In the genomic region with DNA sequence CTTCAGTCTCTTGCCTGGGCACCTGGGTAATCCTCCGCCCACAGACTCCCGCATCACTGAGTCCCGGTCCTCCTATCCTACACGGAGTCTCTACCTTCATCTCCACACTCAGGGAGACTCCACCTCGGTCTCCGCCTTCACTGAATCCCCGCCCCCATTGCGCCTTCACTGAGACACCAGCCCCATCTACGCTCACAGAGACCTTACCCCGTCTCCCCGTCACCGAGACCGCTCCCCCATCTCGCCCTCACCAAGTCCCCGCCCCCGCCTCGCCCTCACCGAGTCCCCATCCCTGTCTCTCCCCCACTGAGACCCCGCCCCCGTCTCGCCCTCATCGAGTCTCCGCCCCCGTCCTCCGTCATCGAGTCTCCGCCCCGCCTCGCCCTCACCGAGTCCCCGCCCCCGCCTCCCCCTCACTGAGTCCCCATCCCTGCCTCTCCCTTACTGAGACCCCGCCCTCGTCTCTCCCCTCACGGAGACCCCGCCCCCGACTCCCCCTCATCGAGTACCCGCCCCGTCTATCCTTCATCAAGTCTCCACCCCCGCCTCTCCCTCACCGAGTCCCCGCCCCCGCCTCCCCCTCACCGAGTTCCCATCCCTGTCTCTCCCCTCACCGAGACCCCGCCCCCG, we compare ENCODE assay signal across 8 cellular contexts. TPM values are rescaled to one million over a fixed set of nuclear protein-coding genes. Genes with fewer than 3 reads are reported as not detected.
DNase-seq lines count a peak whose midpoint lies in the region; ATAC-seq, FAIRE-seq and TF ChIP-seq lines count a peak whose summit lies in the region.

No MANE protein-coding gene starts in this region.

- dilution Hi-C loops in endothelial cell of umbilical vein (cut with MboI; ENCODE audit: extremely low pct_ligation_motif_present, low sequenced_read_pairs), result loop anchor here (10.0 kb wide), 1 partner anchor 167 kb away; a partner anchor contains a TSS

- H3K9me3 ChIP-seq in NT2/D1 (ENCODE audit: insufficient read depth, low read length) (no peaks in the 10 kb centered on the region), endothelial cell of umbilical vein (replicated peaks; ENCODE audit: control insufficient read depth, insufficient read depth, low read length) (no peaks in the 10 kb centered on the region), mesodermal cell (ENCODE audit: control insufficient read depth, low read length) (peaks cover 9% of the 10 kb centered on the region)

- FAIRE-seq in endothelial cell of umbilical vein (lab: Jason Lieb, UNC), result peak; percentile 67

- no peaks in the 10 kb centered on the region for H3K36me3 ChIP-seq in NT2/D1 (ENCODE audit: insufficient read depth, insufficient read length, low read length)
- H3K36me3 ChIP-seq in endothelial cell of umbilical vein (ENCODE audit: control insufficient read depth in 2 of 2, extremely low read depth in 1 of 2, insufficient read depth in 2 of 2, low read length in 2 of 2), result no peaks in the 10 kb centered on the region
- no peaks in the 10 kb centered on the region for H3K36me3 ChIP-seq in mesodermal cell (ENCODE audit: control insufficient read depth, insufficient read depth, low read length)

- H3K4me1 ChIP-seq in NT2/D1 (ENCODE audit: insufficient read depth, insufficient read length), result peaks cover 7% of the 10 kb centered on the region
- H3K4me1 ChIP-seq in endothelial cell of umbilical vein (ENCODE audit: control insufficient read depth, extremely low read depth, insufficient read depth, low read length), result no peaks in the 10 kb centered on the region
- peaks cover 8% of the 10 kb centered on the region for H3K4me1 ChIP-seq in mesodermal cell (ENCODE audit: control insufficient read depth, insufficient read depth, low read length, poor library complexity, severe bottlenecking)

- BruUV-seq in endothelial cell of umbilical vein (replicated peaks; lab: Mats Ljungman, UMichigan), result no TSS peak

- peak; percentile 90 for DNase-seq in GM10248 (ENCODE audit: extremely low spot score)
- DNase-seq in HS-27A (ENCODE audit: low read depth), result peak; percentile 65
- peak; percentile 89 for DNase-seq in NT2/D1 (ENCODE audit: low read depth, low spot score)
- DNase-seq in activated T-cell treated with anti-CD3 and anti-CD28 coated beads for 1 hour (ENCODE audit: low read depth), result peak; percentile 96
- DNase-seq in endothelial cell of umbilical vein (ENCODE audit: low read depth, low spot score), result peak; percentile 92
- peak; percentile 80 for DNase-seq in stimulated activated CD8-positive, alpha-beta memory T cell treated with anti-CD3 and anti-CD28 coated beads, Interleukin-12 subunit alpha, Interleukin-12 subunit beta, amount 100 ng/mL, for 24 hours (ENCODE audit: extremely low read depth)

- intact Hi-C loops in endothelial cell of umbilical vein (cut with micrococcal nuclease), result loop anchor here (1.0 to 2.0 kb wide), 6 partner anchors 23 to 483 kb away; a partner anchor contains a TSS

- H3K27ac ChIP-seq in endothelial cell of umbilical vein (ENCODE audit: insufficient read depth, low read depth, low read length) (no peak overlapping the region), mesodermal cell (ENCODE audit: low read depth, low read length, severe bottlenecking) (peak overlapping the region; percentile 45)

- no peak for ATAC-seq in HG03045 (IDR thresholded peaks at IDR 0.05; ENCODE audit: unreplicated experiment)

- H3K4me2 ChIP-seq in endothelial cell of umbilical vein (ENCODE audit: insufficient read depth, low read length), result peak overlapping the region; percentile 34

- H4K20me1 ChIP-seq in endothelial cell of umbilical vein (replicated peaks; ENCODE audit: control insufficient read depth, extremely low read depth, insufficient read depth, low read length), result no peaks in the 10 kb centered on the region

- WGBS in mesodermal cell (ENCODE audit: insufficient coverage in 2 of 2), 2 experiments, result 10 to 13% methylated on average over 8 to 12 of the region's 48 CpGs

- no peak for TF ChIP-seq POLR2A in endothelial cell of umbilical vein (IDR thresholded peaks at IDR 0.05; ENCODE audit: low read depth, low read length)

- POLR2A ChIA-PET in GM10248 (lab: Yijun Ruan, JAX), result no interaction called here
- POLR2A ChIA-PET in endothelial cell of umbilical vein (lab: Charles Lee), result no interaction called here

- peak overlapping the region; percentile 98 for H2AFZ ChIP-seq in endothelial cell of umbilical vein (ENCODE audit: low read depth, low read length)

- no peak for TF ChIP-seq CTCF in GM10248 (IDR thresholded peaks at IDR 0.05; ENCODE audit: control extremely low read depth, extremely low read depth, low read depth, missing control alignments)
- no peak for TF ChIP-seq CTCF in endothelial cell of umbilical vein (IDR thresholded peaks at IDR 0.05; ENCODE audit: extremely low read depth in 1 of 2, insufficient read depth in 1 of 2, low read depth in 1 of 2, low read length in 2 of 2)

- no peaks in the 10 kb centered on the region for H3K79me2 ChIP-seq in endothelial cell of umbilical vein (ENCODE audit: control insufficient read depth, insufficient read depth, low read length)

- H3K4me3 ChIP-seq in NT2/D1 (ENCODE audit: insufficient read length, low read depth) (peak overlapping the region; percentile 26), endothelial cell of umbilical vein (replicated peaks in 1 of 3; ENCODE audit: insufficient read depth in 1 of 3, low read depth in 1 of 3, low read length in 3 of 3) (peak overlapping the region; percentile 9 to 89 (median 42)), mesodermal cell (ENCODE audit: extremely low read depth, insufficient read depth, low read length, poor library complexity, severe bottlenecking) (peak overlapping the region; percentile 66)

- H3K27me3 ChIP-seq in NT2/D1 (ENCODE audit: insufficient read depth, insufficient read length) (no peaks in the 10 kb centered on the region), endothelial cell of umbilical vein (ENCODE audit: control insufficient read depth in 2 of 2, insufficient read depth in 2 of 2, low read length in 2 of 2) (no peaks in the 10 kb centered on the region)

- CTCF ChIA-PET in GM10248 (lab: Yijun Ruan, JAX) (interaction anchor here (0.8 to 1.5 kb wide), 2 partner anchors 158 to 166 kb away, joined by 3 to 7 read pairs; no protein-coding TSS in a partner anchor), endothelial cell of umbilical vein (lab: Charles Lee) (interaction anchor here (1.4 kb wide), 1 partner anchor 166 kb away, joined by 8 read pairs; no protein-coding TSS in a partner anchor)

- H3K9ac ChIP-seq in NT2/D1 (ENCODE audit: insufficient read length, low read depth) (no peak overlapping the region), endothelial cell of umbilical vein (replicated peaks; ENCODE audit: extremely low read depth, insufficient read depth, low read length) (no peak overlapping the region)

- no peaks in the 10 kb centered on the region for H3K9me1 ChIP-seq in endothelial cell of umbilical vein (replicated peaks; ENCODE audit: control insufficient read depth, extremely low read depth, insufficient read depth, low read length)

TF ChIP-seq in endothelial cell of umbilical vein, 7 proteins besides CTCF, POLR2A, EP300 and RAD21 (continues in another document):
- TF ChIP-seq MYC (IDR thresholded peaks at IDR 0.05; ENCODE audit: low read depth, low read length) (no peak), JUN (IDR thresholded peaks at IDR 0.05; ENCODE audit: borderline replicate concordance, insufficient read depth, insufficient read length, low read depth) (no peak)

RNA-seq across cellular contexts. Expression of a gene that starts 23.1 kb away (rescaled TPM):
- total RNA-seq in endothelial cell of umbilical vein, result 6.9 and 8.3 TPM in 2 replicates
- 2.7 and 3.9 TPM in 2 replicates for polyA plus RNA-seq in endothelial cell of umbilical vein
- 3.7 and 4.4 TPM in 2 replicates for polyA plus RNA-seq in endothelial cell of umbilical vein (2011; cell fraction: cytosol; rRNA removed)
- polyA plus RNA-seq in endothelial cell of umbilical vein (2011; cell fraction: nucleus; rRNA removed), result 13.0 and 15.3 TPM in 2 replicates
- 5.3 and 6.9 TPM in 2 replicates for polyA plus RNA-seq in endothelial cell of umbilical vein (2012)
- polyA minus RNA-seq in endothelial cell of umbilical vein, result 8.2 and 17.3 TPM in 2 replicates
- not detected for polyA minus RNA-seq in endothelial cell of umbilical vein (2011; cell fraction: cytosol; rRNA and poly(A)+ RNA removed)
- 11.1 and 11.5 TPM in 2 replicates for polyA minus RNA-seq in endothelial cell of umbilical vein (2011; cell fraction: nucleus; rRNA and poly(A)+ RNA removed)
- 12.1 TPM for polyA plus RNA-seq in mesodermal cell (2013, experiment 1 of 2)
- 13.8 TPM for polyA plus RNA-seq in mesodermal cell (2013, experiment 2 of 2)

RNA-seq across cellular contexts. Expression of a gene that starts 27.2 kb away (rescaled TPM):
- 25.8 and 26.9 TPM in 2 replicates for total RNA-seq in endothelial cell of umbilical vein
- 33.3 and 47.5 TPM in 2 replicates for polyA plus RNA-seq in endothelial cell of umbilical vein
- 22.7 and 30.7 TPM in 2 replicates for polyA plus RNA-seq in endothelial cell of umbilical vein (2011; cell fraction: cytosol; rRNA removed)
- polyA plus RNA-seq in endothelial cell of umbilical vein (2011; cell fraction: nucleus; rRNA removed), result 37.8 and 44.3 TPM in 2 replicates
- polyA plus RNA-seq in endothelial cell of umbilical vein (2012), result 16.0 and 20.6 TPM in 2 replicates
- 13.5 and 16.9 TPM in 2 replicates for polyA minus RNA-seq in endothelial cell of umbilical vein
- 8.6 TPM for polyA minus RNA-seq in endothelial cell of umbilical vein (2011; cell fraction: cytosol; rRNA and poly(A)+ RNA removed)
- 16.0 and 23.8 TPM in 2 replicates for polyA minus RNA-seq in endothelial cell of umbilical vein (2011; cell fraction: nucleus; rRNA and poly(A)+ RNA removed)
- polyA plus RNA-seq in mesodermal cell (2013, experiment 1 of 2), result 36.2 TPM
- polyA plus RNA-seq in mesodermal cell (2013, experiment 2 of 2), result 37.4 TPM

RNA-seq across cellular contexts. Expression of a gene that starts 36.1 kb away (rescaled TPM):
- total RNA-seq in endothelial cell of umbilical vein, result 351 and 364 TPM in 2 replicates
- polyA plus RNA-seq in endothelial cell of umbilical vein, result 839 and 1,226 TPM in 2 replicates
- 1,164 and 1,424 TPM in 2 replicates for polyA plus RNA-seq in endothelial cell of umbilical vein (2011; cell fraction: cytosol; rRNA removed)
- 366 and 439 TPM in 2 replicates for polyA plus RNA-seq in endothelial cell of umbilical vein (2011; cell fraction: nucleus; rRNA removed)
- 737 and 963 TPM in 2 replicates for polyA plus RNA-seq in endothelial cell of umbilical vein (2012)
- polyA minus RNA-seq in endothelial cell of umbilical vein, result 190 and 222 TPM in 2 replicates
- polyA minus RNA-seq in endothelial cell of umbilical vein (2011; cell fraction: cytosol; rRNA and poly(A)+ RNA removed), result 69.3 TPM
- polyA minus RNA-seq in endothelial cell of umbilical vein (2011; cell fraction: nucleus; rRNA and poly(A)+ RNA removed), result 23.9 and 25.1 TPM in 2 replicates
- 737 TPM for polyA plus RNA-seq in mesodermal cell (2013, experiment 1 of 2)
- 650 TPM for polyA plus RNA-seq in mesodermal cell (2013, experiment 2 of 2)

RNA-seq across cellular contexts. Expression of a gene that starts 43.5 kb away (rescaled TPM):
- total RNA-seq in endothelial cell of umbilical vein, result 97.4 and 98.1 TPM in 2 replicates
- polyA plus RNA-seq in endothelial cell of umbilical vein, result 115 and 129 TPM in 2 replicates
- polyA plus RNA-seq in endothelial cell of umbilical vein (2011; cell fraction: cytosol; rRNA removed), result 80.4 and 106 TPM in 2 replicates
- 57.1 and 64.3 TPM in 2 replicates for polyA plus RNA-seq in endothelial cell of umbilical vein (2011; cell fraction: nucleus; rRNA removed)
- polyA plus RNA-seq in endothelial cell of umbilical vein (2012), result 56.8 and 68.7 TPM in 2 replicates
- polyA minus RNA-seq in endothelial cell of umbilical vein, result 22.2 and 28.5 TPM in 2 replicates
- polyA minus RNA-seq in endothelial cell of umbilical vein (2011; cell fraction: cytosol; rRNA and poly(A)+ RNA removed), result 39.6 TPM
- polyA minus RNA-seq in endothelial cell of umbilical vein (2011; cell fraction: nucleus; rRNA and poly(A)+ RNA removed), result 11.3 and 16.6 TPM in 2 replicates
- polyA plus RNA-seq in mesodermal cell (2013, experiment 1 of 2), result 91.8 TPM
- 75.8 TPM for polyA plus RNA-seq in mesodermal cell (2013, experiment 2 of 2)
